ENCODE assay signal across 13 cellular contexts in the genomic region with DNA sequence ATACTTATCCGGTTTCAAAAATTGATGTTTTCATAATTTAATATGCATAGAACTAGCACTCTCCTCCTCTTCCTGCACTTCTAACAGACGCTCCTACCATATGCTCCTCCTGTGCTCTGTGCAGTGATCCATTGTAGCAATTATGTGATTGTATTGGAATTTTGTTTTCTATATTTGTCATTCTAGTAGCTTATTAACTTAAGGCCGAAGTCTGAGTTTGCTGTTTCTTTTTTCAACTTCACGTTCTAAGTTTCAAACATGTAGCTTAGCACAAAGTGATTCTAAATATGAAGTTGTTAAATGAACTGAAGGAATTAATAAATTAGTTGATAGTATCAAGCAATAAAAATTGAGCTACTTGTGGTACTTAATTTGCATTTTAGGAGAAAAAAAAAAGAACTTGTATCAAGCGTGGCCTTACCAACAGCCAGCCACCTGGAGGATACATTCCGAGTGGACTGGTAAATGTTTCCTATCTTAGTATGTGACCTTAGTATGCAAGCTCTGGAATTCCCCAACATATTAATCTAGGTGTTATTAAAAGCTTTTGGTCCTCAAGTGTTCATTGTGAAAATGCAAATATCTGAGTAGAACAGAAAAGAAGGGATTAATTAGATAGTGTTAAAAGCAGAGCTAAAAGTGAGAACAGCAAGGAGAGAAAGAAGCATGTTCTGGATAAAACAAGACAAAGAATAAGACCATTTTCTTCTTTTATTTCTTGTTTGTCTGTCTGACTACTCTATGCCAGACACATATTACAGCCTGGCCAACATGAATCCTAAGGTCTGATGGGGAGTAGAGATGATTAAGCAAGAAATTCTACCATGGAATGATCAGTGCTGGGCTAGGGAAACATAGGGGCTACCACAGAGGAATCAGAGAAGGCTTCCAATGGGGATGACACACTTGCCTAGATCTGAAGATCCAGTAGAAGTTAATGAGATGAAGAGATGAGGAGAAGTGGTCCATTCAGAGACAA.
"Had no signal": no experiment of that assay in that cellular context is flagged by ENCODE, and none has a peak within 500 bp of the region (broad histone marks: within the 10 kb centered on the region; RNA-seq: fewer than 3 reads in every experiment).

No MANE protein-coding gene starts in this region.

- H3K36me3 Mint-ChIP-seq: activated CD4-positive, alpha-beta memory T cell treated with anti-CD3 and anti-CD28 coated beads for 36 hours; neural progenitor cell; stimulated activated effector memory CD8-positive, alpha-beta T cell treated with anti-CD3 and anti-CD28 coated beads, Interleukin-12 subunit alpha, Interleukin-12 subunit beta, amount 100 ng/mL, for 72 hours had no signal

- H2AFZ ChIP-seq: neural progenitor cell had no signal

- H3K9me3 Mint-ChIP-seq: neural progenitor cell had no signal

- H3K27ac ChIP-seq: colonic mucosa, foreskin keratinocyte, neural progenitor cell, ovary, tibial artery, vagina had no signal

- DNase-seq: activated CD4-positive, alpha-beta memory T cell treated with anti-CD3 and anti-CD28 coated beads for 36 hours; caudate nucleus; colonic mucosa; foreskin keratinocyte; head of caudate nucleus; left ventricle myocardium superior; ovary; small intestine; T-helper 9 cell; tibial artery had no signal

- H3K27ac Mint-ChIP-seq: activated CD4-positive, alpha-beta memory T cell treated with anti-CD3 and anti-CD28 coated beads for 36 hours; neural progenitor cell; stimulated activated effector memory CD8-positive, alpha-beta T cell treated with anti-CD3 and anti-CD28 coated beads, Interleukin-12 subunit alpha, Interleukin-12 subunit beta, amount 100 ng/mL, for 72 hours had no signal

- H3K9me3 ChIP-seq: colonic mucosa, ovary, tibial artery, vagina had no signal

- H3K27me3 ChIP-seq: colonic mucosa, foreskin keratinocyte, neural progenitor cell, ovary, tibial artery, vagina had no signal

- H3K4me2 ChIP-seq: neural progenitor cell had no signal

- H3K4me1 Mint-ChIP-seq: neural progenitor cell; stimulated activated effector memory CD8-positive, alpha-beta T cell treated with anti-CD3 and anti-CD28 coated beads, Interleukin-12 subunit alpha, Interleukin-12 subunit beta, amount 100 ng/mL, for 72 hours had no signal

- H3K4me1 ChIP-seq: colonic mucosa, foreskin keratinocyte, neural progenitor cell, tibial artery, vagina had no signal

- H3K36me3 ChIP-seq: colonic mucosa, neural progenitor cell, ovary, tibial artery, vagina had no signal

- H3K9ac ChIP-seq: neural progenitor cell had no signal

- H3K27me3 Mint-ChIP-seq: activated CD4-positive, alpha-beta memory T cell treated with anti-CD3 and anti-CD28 coated beads for 36 hours had no signal

- H3K4me3 Mint-ChIP-seq: activated CD4-positive, alpha-beta memory T cell treated with anti-CD3 and anti-CD28 coated beads for 36 hours; neural progenitor cell; stimulated activated effector memory CD8-positive, alpha-beta T cell treated with anti-CD3 and anti-CD28 coated beads, Interleukin-12 subunit alpha, Interleukin-12 subunit beta, amount 100 ng/mL, for 72 hours had no signal

- ATAC-seq: foreskin keratinocyte; left ventricle myocardium superior; stimulated activated effector memory CD8-positive, alpha-beta T cell treated with anti-CD3 and anti-CD28 coated beads, Interleukin-12 subunit alpha, Interleukin-12 subunit beta, amount 100 ng/mL, for 72 hours had no signal

- H3K4me3 ChIP-seq: colonic mucosa, neural progenitor cell, ovary, tibial artery, vagina had no signal
